In the genomic region with DNA sequence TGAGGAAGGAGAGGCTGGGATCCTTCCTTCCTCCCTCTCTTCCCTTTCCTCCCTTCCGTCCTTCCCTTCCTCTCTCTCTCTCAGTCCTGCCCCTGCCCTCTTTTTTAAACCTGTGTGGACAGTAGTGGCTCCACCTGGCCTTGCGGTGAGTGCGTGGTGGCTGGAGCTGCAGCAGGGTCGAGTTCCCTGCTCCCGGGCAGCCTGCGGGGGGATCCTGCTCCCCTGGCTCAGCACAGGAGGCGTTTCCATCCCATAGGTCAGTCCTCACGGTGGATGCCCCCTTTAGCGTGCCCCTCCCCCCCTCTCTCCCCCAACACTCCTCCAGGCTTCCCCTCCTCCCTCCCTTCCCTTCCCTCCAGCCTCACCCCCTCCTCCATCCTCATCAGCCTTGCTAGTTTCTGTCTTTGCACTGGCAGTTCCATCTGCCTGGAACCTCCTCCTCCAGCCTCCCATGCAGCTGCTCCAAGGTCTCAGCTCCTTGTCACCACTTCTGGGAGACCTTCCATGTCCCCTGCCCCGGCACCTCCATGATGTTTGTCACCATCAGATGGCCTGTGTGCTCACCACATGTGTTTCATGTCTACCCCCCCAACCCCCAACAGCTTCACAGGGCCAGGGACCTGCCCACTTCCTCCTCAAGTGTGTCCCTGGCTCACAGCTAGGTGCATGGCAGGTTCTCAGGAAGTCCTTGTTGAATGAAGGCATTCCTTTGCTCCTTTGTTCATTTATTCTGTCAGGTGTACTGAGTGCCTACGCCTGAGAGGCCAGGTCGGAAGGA, we compare ENCODE assay signal across 17 cellular contexts.
DNase-seq lines count a peak whose midpoint lies in the region; ATAC-seq and TF ChIP-seq lines count a peak whose summit lies in the region.
"Had no signal": no experiment of that assay in that cellular context is flagged by ENCODE, and none has a peak within 500 bp of the region (broad histone marks: within the 10 kb centered on the region; RNA-seq: fewer than 3 reads in every experiment).

No MANE protein-coding gene starts in this region.

- BruUV-seq in MCF 10A (replicated peaks; lab: Mats Ljungman, UMichigan): no TSS peak

- peaks cover 8% of the 10 kb centered on the region for H3K9me3 Mint-ChIP-seq in MCF 10A (ENCODE audit: unreplicated experiment)
- H3K9me3 Mint-ChIP-seq: CD8-positive, alpha-beta T cell; nephron had no signal

- no peak overlapping the region for H3K4me3 ChIP-seq in lung
- H3K4me3 ChIP-seq: hepatocyte, psoas muscle, smooth muscle cell had no signal

- H3K36me3 Mint-ChIP-seq in MCF 10A (ENCODE audit: insufficient read depth, unreplicated experiment): no peaks in the 10 kb centered on the region
- H3K36me3 Mint-ChIP-seq: CD8-positive, alpha-beta T cell had no signal

- CTCF ChIA-PET in MCF 10A (lab: Yijun Ruan, JAX): interaction anchor here (0.9 kb wide), 1 partner anchor 96 kb away, joined by 4 read pairs; no protein-coding TSS in a partner anchor

- no peaks in the 10 kb centered on the region for H3K36me3 ChIP-seq in lung (ENCODE audit: control insufficient read depth in 2 of 2, insufficient read depth in 2 of 2, low read length in 2 of 2)

- H3K27ac ChIP-seq in lung (ENCODE audit: low read depth in 1 of 2, low read length in 1 of 2): no peak overlapping the region
- H3K27ac ChIP-seq: foreskin keratinocyte, hepatocyte, psoas muscle had no signal

- DNase-seq in Right ventricle myocardium inferior (ENCODE audit: missing footprints) (peak; percentile 28), cardiac septum (ENCODE audit: low spot score) (no peak), UCSD-AML1 (lab: John Stamatoyannopoulos, UW; ENCODE audit: unreplicated experiment) (peak; percentile 31), lung (ENCODE audit: low spot score) (peak; percentile 62), NOMO-1 (lab: John Stamatoyannopoulos, UW; ENCODE audit: unreplicated experiment in 2 of 2) (no peak), MCF 10A (ENCODE audit: unreplicated experiment) (no peak)
- DNase-seq: activated CD4-positive, alpha-beta T cell treated with anti-CD3 and anti-CD28 coated beads for 36 hours; CD8-positive, alpha-beta T cell; foreskin keratinocyte; islet precursor cell; psoas muscle had no signal

- ATAC-seq in Right ventricle myocardium inferior (no peak), lung (ENCODE audit: insufficient read depth, low FRiP score) (no peak), HG03354 (IDR thresholded peaks at IDR 0.05; ENCODE audit: poor library complexity, severe bottlenecking, unreplicated experiment) (no peak), GM18511 (IDR thresholded peaks at IDR 0.05; ENCODE audit: unreplicated experiment) (no peak)
- ATAC-seq: activated CD4-positive, alpha-beta T cell treated with anti-CD3 and anti-CD28 coated beads for 36 hours; CD8-positive, alpha-beta T cell; foreskin keratinocyte had no signal

- TF ChIP-seq CTCF in lung (IDR thresholded peaks at IDR 0.05; ENCODE audit: control extremely low read depth, extremely low read depth) (no peak), MCF 10A (IDR thresholded peaks at IDR 0.05; ENCODE audit: unreplicated experiment) (no peak)

- no peak overlapping the region for H3K27ac Mint-ChIP-seq in MCF 10A (ENCODE audit: low read depth, unreplicated experiment)
- H3K27ac Mint-ChIP-seq: activated CD4-positive, alpha-beta T cell treated with anti-CD3 and anti-CD28 coated beads for 36 hours; activated T-helper 2 cell treated with anti-CD3 and anti-CD28 coated beads, Interferon-gamma antibody, Interleukin-2, Interleukin-4, amounts not matched to agents 10 μg/mL and 5 μg/mL and 100 μg/mL, durations not matched to agents 14 hours and 24 hours and 36 hours; CD8-positive, alpha-beta T cell; nephron had no signal

- no peak overlapping the region for H3K4me3 Mint-ChIP-seq in MCF 10A (ENCODE audit: unreplicated experiment)
- H3K4me3 Mint-ChIP-seq: activated CD4-positive, alpha-beta T cell treated with anti-CD3 and anti-CD28 coated beads for 36 hours; CD8-positive, alpha-beta T cell; nephron had no signal

- H3K4me1 Mint-ChIP-seq in MCF 10A (ENCODE audit: insufficient read depth, unreplicated experiment): peaks cover 2% of the 10 kb centered on the region
- H3K4me1 Mint-ChIP-seq: activated CD4-positive, alpha-beta T cell treated with anti-CD3 and anti-CD28 coated beads for 36 hours had no signal

- peaks cover 29% of the 10 kb centered on the region for H3K27me3 Mint-ChIP-seq in MCF 10A (ENCODE audit: insufficient read depth, unreplicated experiment)

- peaks cover 0 to 2% of the 10 kb centered on the region in 2 donors for H3K4me1 ChIP-seq in lung (ENCODE audit: control insufficient read depth in 2 of 2, insufficient read depth in 2 of 2, low read length in 2 of 2)
- H3K4me1 ChIP-seq: foreskin keratinocyte had no signal

- 24 to 28% methylated on average over 12 of the region's 12 CpGs for WGBS in lung, 2 donors

- H3K9me3 ChIP-seq in lung (ENCODE audit: control insufficient read depth in 2 of 2, insufficient read depth in 1 of 2, low read length in 1 of 2): no peaks in the 10 kb centered on the region
- H3K9me3 ChIP-seq: psoas muscle had no signal

- intact Hi-C loops in Right ventricle myocardium inferior (cut with DNase I) (no loop called here), cardiac septum (cut with DNase I) (no loop called here), MCF 10A (cut with micrococcal nuclease) (no loop called here)

- no peaks in the 10 kb centered on the region for H3K27me3 ChIP-seq in lung (ENCODE audit: control insufficient read depth, insufficient read depth)
- H3K27me3 ChIP-seq: hepatocyte had no signal

- POLR2A ChIA-PET in MCF 10A (lab: Yijun Ruan, JAX): interaction anchor here (0.6 to 0.8 kb wide), 2 partner anchors 14 to 210 kb away, joined by 3 to 4 read pairs; no protein-coding TSS in a partner anchor

Comparison
In these comparisons a context has a peak if more than half of its experiments do, and no peak if none do; other contexts are left out.
1. DNase-seq: peak in Right ventricle myocardium inferior (single experiment), UCSD-AML1 (single experiment) and lung (single experiment); none in cardiac septum (single experiment), NOMO-1 (0 of 2) and MCF 10A (single experiment).